Comparison of ENCODE assay signal across 7 cellular contexts in the genomic region with DNA sequence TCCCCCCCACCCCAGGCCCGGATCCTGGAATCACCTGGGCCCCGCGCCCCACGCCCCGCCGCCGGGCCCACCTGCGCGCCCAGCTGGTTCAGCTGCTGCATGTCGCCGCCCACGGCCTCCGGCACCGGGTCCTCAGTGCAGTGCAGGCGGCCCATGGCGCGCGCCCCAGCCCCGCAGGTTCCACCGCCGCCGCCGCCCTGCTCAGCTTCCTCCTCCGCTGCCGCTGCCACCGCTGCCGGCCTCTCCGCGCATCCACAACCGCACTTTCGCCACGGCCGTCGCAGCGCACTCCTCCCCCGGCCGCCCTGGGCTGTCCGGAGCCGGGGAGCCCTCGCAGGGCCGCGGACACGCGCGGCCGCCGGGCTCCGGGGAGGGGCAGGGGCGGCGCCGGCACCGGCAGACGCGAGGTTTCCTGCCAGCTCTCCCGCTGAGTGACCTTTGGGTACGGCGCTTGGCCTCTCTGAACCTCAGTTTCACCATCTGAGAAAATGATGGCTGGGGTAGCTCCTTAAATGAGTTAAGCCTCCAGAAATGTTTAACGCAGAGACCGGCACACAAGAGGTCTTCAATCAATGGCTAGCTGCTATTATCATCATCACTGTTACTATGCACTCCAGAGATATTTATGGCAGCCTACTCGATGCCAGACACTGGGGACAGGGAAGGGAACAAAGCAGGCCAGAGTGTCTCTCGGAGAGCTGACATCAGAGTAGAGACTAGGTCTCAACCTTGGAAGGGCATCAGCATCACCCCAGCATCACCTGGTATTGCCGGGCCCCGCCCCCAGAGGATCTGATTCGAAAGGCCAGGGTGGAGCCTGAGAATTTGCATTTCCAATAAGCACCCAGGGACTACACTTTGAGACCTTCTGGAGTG. TPM values are rescaled to one million over a fixed set of nuclear protein-coding genes. Genes with fewer than 3 reads are reported as not detected.
DNase-seq lines count a peak whose midpoint lies in the region; ATAC-seq and TF ChIP-seq lines count a peak whose summit lies in the region.

A gene (minus strand): TSS at position 231 of the 876 bp plus-strand sequence. CDS start 76 bp downstream, at position 155.

- no peaks in the 10 kb centered on the region for H3K9me2 ChIP-seq in OCI-LY7 (ENCODE audit: insufficient read depth, low read length)

- peaks cover 0 to 7% (median 0%) of the 10 kb centered on the region in 5 donors for H3K36me3 Mint-ChIP-seq in naive thymus-derived CD4-positive, alpha-beta T cell

- POLR2A ChIA-PET in OCI-LY7 (lab: Charles Lee), result interaction anchor here (0.6 to 2.5 kb wide), 9 partner anchors 10 to 77 kb away, joined by 3 to 13 read pairs (median 5); a partner anchor contains a TSS
- POLR2A ChIA-PET in naive thymus-derived CD4-positive, alpha-beta T cell (lab: Charles Lee), result interaction anchor here (0.9 to 2.1 kb wide), 8 partner anchors 12 to 77 kb away, joined by 3 to 16 read pairs (median 4); a partner anchor contains a TSS

- peaks cover 6 to 52% (median 35%) of the 10 kb centered on the region in 7 donors for H3K4me1 Mint-ChIP-seq in naive thymus-derived CD4-positive, alpha-beta T cell

- H4K20me1 ChIP-seq in OCI-LY7 (ENCODE audit: insufficient read depth, low read length), result no peaks in the 10 kb centered on the region

- CTCF ChIA-PET in OCI-LY7 (lab: Charles Lee; ENCODE audit: unreplicated experiment), result interaction anchor here (2.0 kb wide), 1 partner anchor 35 kb away, joined by 13 read pairs; no protein-coding TSS in a partner anchor
- CTCF ChIA-PET in naive thymus-derived CD4-positive, alpha-beta T cell (lab: Charles Lee), result interaction anchor here (0.8 kb wide), 1 partner anchor 35 kb away, joined by 4 read pairs; no protein-coding TSS in a partner anchor

- 0 to 3% methylated on average over 9 to 11 of the region's 64 CpGs for WGBS in esophagus squamous epithelium, 2 donors

- ATAC-seq in GM18511 (IDR thresholded peaks at IDR 0.05; ENCODE audit: unreplicated experiment) (peak; percentile 73), HG03139 (IDR thresholded peaks at IDR 0.05; ENCODE audit: unreplicated experiment) (peak; percentile 48)
- ATAC-seq in naive thymus-derived CD4-positive, alpha-beta T cell, result peak; percentile 83
- peak; percentile 89 for ATAC-seq in stimulated activated naive CD8-positive, alpha-beta T cell treated with anti-CD3 and anti-CD28 coated beads, Interleukin-15, Interleukin-2, amounts not matched to agents 100 U/mL and 50 U/mL, for 24 hours

- no peaks in the 10 kb centered on the region for H3K27me3 Mint-ChIP-seq in naive thymus-derived CD4-positive, alpha-beta T cell

- H3K9me3 Mint-ChIP-seq in naive thymus-derived CD4-positive, alpha-beta T cell, result no peaks in the 10 kb centered on the region

- H2AFZ ChIP-seq in OCI-LY7 (ENCODE audit: low read length), result peak within 1 kb of the TSS; percentile 79

- H3K9me3 ChIP-seq in OCI-LY7 (ENCODE audit: low read length) (no peaks in the 10 kb centered on the region), esophagus squamous epithelium (no peaks in the 10 kb centered on the region)
- no peaks in the 10 kb centered on the region for H3K9me3 ChIP-seq in naive thymus-derived CD4-positive, alpha-beta T cell (ENCODE audit: control insufficient read depth in 2 of 3, low read length in 3 of 3)

- H3K4me1 ChIP-seq in OCI-LY7 (ENCODE audit: insufficient read depth, low read length, poor library complexity, severe bottlenecking), result peaks cover 35% of the 10 kb centered on the region
- peaks cover 5 to 26% (median 19%) of the 10 kb centered on the region in 3 donors for H3K4me1 ChIP-seq in esophagus squamous epithelium
- H3K4me1 ChIP-seq in naive thymus-derived CD4-positive, alpha-beta T cell (ENCODE audit: control insufficient read depth in 2 of 2, insufficient read depth in 2 of 2, low read length in 2 of 2), result peaks cover 18% of the 10 kb centered on the region in 2 donors

- no peaks in the 10 kb centered on the region for H3K27me3 ChIP-seq in esophagus squamous epithelium
- H3K27me3 ChIP-seq in naive thymus-derived CD4-positive, alpha-beta T cell (ENCODE audit: control insufficient read depth in 2 of 2, insufficient read depth in 2 of 2, low read length in 2 of 2), result no peaks in the 10 kb centered on the region

- H3K27ac ChIP-seq in OCI-LY7 (ENCODE audit: low read depth, low read length, poor library complexity, severe bottlenecking) (peak within 1 kb of the TSS; percentile 57), esophagus squamous epithelium (peak within 1 kb of the TSS; percentile 85 to 91 (median 88))
- H3K27ac ChIP-seq in naive thymus-derived CD4-positive, alpha-beta T cell (ENCODE audit: low read depth, low read length), result peak within 1 kb of the TSS; percentile 86

- peak in 1 of 4 donors; percentile 4 for TF ChIP-seq POLR2A in esophagus squamous epithelium (IDR thresholded peaks at IDR 0.05)

- TF ChIP-seq CTCF in OCI-LY7 (conservative IDR thresholded peaks at IDR 0.05; ENCODE audit: low read length) (no peak), esophagus squamous epithelium (IDR thresholded peaks at IDR 0.05) (no peak)

- peak within 1 kb of the TSS; percentile 93 for H3K4me2 ChIP-seq in OCI-LY7 (ENCODE audit: low read length)

- H3K79me2 ChIP-seq in OCI-LY7 (ENCODE audit: insufficient read depth, low read depth, low read length), result peaks cover 6% of the 10 kb centered on the region; the same call in 1 of the 2 replicates

- intact Hi-C loops in OCI-LY7 (cut with micrococcal nuclease; ENCODE audit: unreplicated experiment) (loop anchor here (1.0 kb wide), 2 partner anchors 19 to 35 kb away; a partner anchor contains a TSS), esophagus squamous epithelium (cut with DNase I) (no loop called here)
- intact Hi-C loops in naive thymus-derived CD4-positive, alpha-beta T cell (cut with micrococcal nuclease), result loop anchor here (1.0 to 5.0 kb wide), 5 partner anchors 19 to 206 kb away; a partner anchor contains a TSS

- DNase-seq in OCI-LY7 (ENCODE audit: low spot score), result peak; percentile 86
- peak; percentile 78 to 83 for DNase-seq in activated T-cell treated with anti-CD3 and anti-CD28 coated beads, Interleukin-2, amount 50 U/mL, for 48 hours
- DNase-seq in esophagus squamous epithelium (lab: John Stamatoyannopoulos, UW), result no peak
- peak; percentile 48 to 72 (median 63) for DNase-seq in naive thymus-derived CD4-positive, alpha-beta T cell
- peak; percentile 80 for DNase-seq in stimulated activated naive CD8-positive, alpha-beta T cell treated with anti-CD3 and anti-CD28 coated beads, Interleukin-15, Interleukin-2, amounts not matched to agents 100 U/mL and 50 U/mL, for 24 hours

- H3K4me3 ChIP-seq in OCI-LY7 (ENCODE audit: low read depth, low read length, poor library complexity, severe bottlenecking), result peak within 1 kb of the TSS; percentile 94
- peak within 1 kb of the TSS; percentile 77 to 91 (median 88) for H3K4me3 ChIP-seq in esophagus squamous epithelium
- H3K4me3 ChIP-seq in naive thymus-derived CD4-positive, alpha-beta T cell (ENCODE audit: low read length), result peak within 1 kb of the TSS; percentile 96

- peak within 1 kb of the TSS; percentile 93 to 100 (median 96) for H3K4me3 Mint-ChIP-seq in naive thymus-derived CD4-positive, alpha-beta T cell

- H3K36me3 ChIP-seq in OCI-LY7 (ENCODE audit: insufficient read depth, low read length) (no peaks in the 10 kb centered on the region), esophagus squamous epithelium (no peaks in the 10 kb centered on the region)
- H3K36me3 ChIP-seq in naive thymus-derived CD4-positive, alpha-beta T cell (ENCODE audit: control insufficient read depth in 2 of 3, insufficient read depth in 3 of 3, low read length in 3 of 3), result no peaks in the 10 kb centered on the region

- no TSS peak for BruUV-seq in OCI-LY7 (replicated peaks; lab: Mats Ljungman, UMichigan)

- peak within 1 kb of the TSS; percentile 93 to 98 (median 97) for H3K27ac Mint-ChIP-seq in naive thymus-derived CD4-positive, alpha-beta T cell

RNA-seq across cellular contexts. Expression of the gene that starts here (rescaled TPM):
- total RNA-seq in OCI-LY7 (2014; rRNA removed; shearing (Covaris generic)), result 20.3 and 22.2 TPM in 2 replicates
- total RNA-seq in OCI-LY7 (2022), result 20.5 and 25.2 TPM in 2 replicates
- 10 to 100 TPM in 2 of 4 donors, 1 to 10 TPM in 2; 9.8 to 22.5 (median 10.2) TPM for total RNA-seq in esophagus squamous epithelium
- total RNA-seq in naive thymus-derived CD4-positive, alpha-beta T cell, result 10 to 100 TPM; 31.5 to 66.3 (median 40.3) TPM
- 100 to 1,000 TPM; 141 TPM for polyA plus RNA-seq in naive thymus-derived CD4-positive, alpha-beta T cell
